ENCODE assay signal across 7 cellular contexts in the genomic region with DNA sequence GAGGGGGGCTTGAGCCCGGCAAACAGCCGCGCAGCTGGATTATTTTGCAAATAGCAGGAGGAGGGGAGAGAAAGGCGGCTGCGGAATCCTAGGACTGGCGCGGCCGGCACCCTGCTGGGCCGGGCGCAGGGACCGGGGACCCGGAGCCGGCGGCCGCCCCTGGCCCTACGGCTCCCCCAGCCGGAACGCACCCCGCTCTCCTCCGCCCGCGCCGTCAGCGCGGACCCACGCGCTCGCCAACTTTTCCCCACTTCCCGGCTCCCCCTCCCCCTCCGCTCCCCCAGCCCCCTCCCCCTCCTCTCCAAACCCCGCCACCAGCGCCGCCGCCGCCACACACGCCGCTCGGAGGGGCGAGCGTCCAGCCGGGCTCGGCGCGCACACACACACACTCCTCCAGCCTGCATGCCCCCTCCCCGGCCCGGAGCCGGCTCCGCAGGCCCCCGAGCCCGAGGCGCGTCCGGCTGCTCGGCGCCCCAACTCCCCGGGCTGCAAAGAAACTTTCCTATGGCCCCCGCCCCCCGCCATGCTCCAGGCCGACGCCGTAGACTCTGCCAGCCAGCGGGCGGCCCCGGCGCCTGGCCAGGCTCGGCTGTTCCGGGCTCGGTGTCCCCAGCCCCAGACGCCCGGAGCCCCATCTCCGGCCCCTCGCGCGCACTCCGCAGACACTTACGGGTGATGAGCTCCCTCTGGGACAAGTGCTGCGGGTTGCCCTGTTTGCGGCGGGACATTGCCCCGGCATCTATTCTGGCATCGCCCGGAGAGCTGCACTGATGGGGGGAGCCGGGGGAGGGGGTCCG. TPM values are rescaled to one million over a fixed set of nuclear protein-coding genes. Genes with fewer than 3 reads are reported as not detected.
A peak's percentile ranks its signal among the peaks of the same experiment; 100 is the strongest.
DNase-seq lines count a peak whose midpoint lies in the region; ATAC-seq and TF ChIP-seq lines count a peak whose summit lies in the region.

No MANE protein-coding gene starts in this region.

- no peak for TF ChIP-seq POLR2A in prostate gland (IDR thresholded peaks at IDR 0.05)

- H3K27ac ChIP-seq in prostate gland = peak overlapping the region in 1 of 2 donors; percentile 1

- no peaks in the 10 kb centered on the region for H3K9me3 ChIP-seq in prostate gland

- no peak for TF ChIP-seq CTCF in prostate gland (IDR thresholded peaks at IDR 0.05)

- CTCF ChIA-PET in HEK293T (lab: Yijun Ruan, JAX) = no interaction called here

- no peaks in the 10 kb centered on the region for H3K36me3 ChIP-seq in prostate gland

- H3K4me3 ChIP-seq in prostate gland = peak overlapping the region; percentile 27 to 29

- ATAC-seq in effector memory CD8-positive, alpha-beta T cell (replicated peaks) = peak; percentile 1
- ATAC-seq in HG03571 (IDR thresholded peaks at IDR 0.05; ENCODE audit: unreplicated experiment) (no peak), HG02610 (IDR thresholded peaks at IDR 0.05; ENCODE audit: unreplicated experiment) (no peak)

- peaks cover 71% of the 10 kb centered on the region for H3K36me3 Mint-ChIP-seq in effector memory CD8-positive, alpha-beta T cell (ENCODE audit: insufficient read depth)

- DNase-seq in HEK293T (ENCODE audit: extremely low spot score) = peak; percentile 36
- DNase-seq in NCI-H82 treated with DMSO at 0.1 percent for 48 hours (lab: John Stamatoyannopoulos, UW; ENCODE audit: unreplicated experiment) = peak; percentile 59
- DNase-seq in effector memory CD8-positive, alpha-beta T cell = peak in 1 of 3 experiments; percentile 41
- DNase-seq in prostate gland (ENCODE audit: low spot score) = no peak
- DNase-seq in NOMO-1 (lab: John Stamatoyannopoulos, UW; ENCODE audit: unreplicated experiment in 2 of 2) = no peak

- no peaks in the 10 kb centered on the region for H3K27me3 Mint-ChIP-seq in effector memory CD8-positive, alpha-beta T cell

- no peaks in the 10 kb centered on the region for H3K9me3 Mint-ChIP-seq in effector memory CD8-positive, alpha-beta T cell

- H3K4me1 Mint-ChIP-seq in effector memory CD8-positive, alpha-beta T cell (ENCODE audit: low read depth in 2 of 2) = peaks cover 38 to 57% of the 10 kb centered on the region in 2 donors

- peaks cover 22% of the 10 kb centered on the region for H3K27me3 ChIP-seq in prostate gland (replicated peaks; ENCODE audit: insufficient read depth)

- 1% methylated on average over 80 of the region's 84 CpGs for WGBS in prostate gland

- peak overlapping the region; percentile 99 for H3K4me3 Mint-ChIP-seq in effector memory CD8-positive, alpha-beta T cell

- H3K27ac Mint-ChIP-seq in effector memory CD8-positive, alpha-beta T cell = peak overlapping the region; percentile 98 to 99

- POLR2A ChIA-PET in HEK293T (lab: Yijun Ruan, JAX) = interaction anchor here (1.0 to 1.6 kb wide), 3 partner anchors 14 to 148 kb away, joined by 3 to 7 read pairs (median 4); no protein-coding TSS in a partner anchor

- peaks cover 13% of the 10 kb centered on the region for H3K4me1 ChIP-seq in prostate gland (replicated peaks)

- intact Hi-C loops in prostate gland (cut with DNase I) = no loop called here

TF ChIP-seq in HEK293T, 16 proteins besides CTCF, POLR2A, EP300 and RAD21:
- no peak for TF ChIP-seq LEF1 (IDR thresholded peaks at IDR 0.05; ENCODE audit: borderline replicate concordance)
- TF ChIP-seq TARDBP (IDR thresholded peaks at IDR 0.05) = no peak
- TF ChIP-seq SP1 (IDR thresholded peaks at IDR 0.05) = no peak
- TF ChIP-seq ELF4 (IDR thresholded peaks at IDR 0.05) = no peak
- TF ChIP-seq PKNOX1 (IDR thresholded peaks at IDR 0.05) = no peak
- no peak for TF ChIP-seq FOXM1 (IDR thresholded peaks at IDR 0.05; ENCODE audit: borderline replicate concordance)
- TF ChIP-seq ARNT (IDR thresholded peaks at IDR 0.05) = no peak
- TF ChIP-seq FOXK2 (IDR thresholded peaks at IDR 0.05) = no peak
- no peak for TF ChIP-seq HDGF (IDR thresholded peaks at IDR 0.05; ENCODE audit: borderline replicate concordance)
- no peak for TF ChIP-seq SUZ12 (IDR thresholded peaks at IDR 0.05)
- no peak for TF ChIP-seq CTBP1 (IDR thresholded peaks at IDR 0.05; ENCODE audit: borderline replicate concordance)
- no peak for TF ChIP-seq BHLHE40 (IDR thresholded peaks at IDR 0.05; ENCODE audit: borderline replicate concordance)
- no peak for TF ChIP-seq NFRKB (IDR thresholded peaks at IDR 0.05)
- TF ChIP-seq L3MBTL2 (conservative IDR thresholded peaks at IDR 0.05) = no peak
- no peak for TF ChIP-seq ZNF384 (IDR thresholded peaks at IDR 0.05)
- TF ChIP-seq FOXA1 (IDR thresholded peaks at IDR 0.05) = no peak
TF ChIP-seq in HEK293T: peak in this region for 0.

RNA-seq across cellular contexts. Expression of gene BCL11B, which starts 1.3 kb away (rescaled TPM):
- total RNA-seq in prostate gland = 1 to 10 TPM; 2.8 to 5.4 TPM

Comparison
In these comparisons a context has a peak if more than half of its experiments do, and no peak if none do; other contexts are left out.
1. DNase-seq: peak in HEK293T (single experiment) and NCI-H82 treated with DMSO at 0.1 percent for 48 hours (single experiment); none in prostate gland (single experiment) and NOMO-1 (0 of 2).